Comparison of ENCODE assay signal across 26 cellular contexts in the genomic region with DNA sequence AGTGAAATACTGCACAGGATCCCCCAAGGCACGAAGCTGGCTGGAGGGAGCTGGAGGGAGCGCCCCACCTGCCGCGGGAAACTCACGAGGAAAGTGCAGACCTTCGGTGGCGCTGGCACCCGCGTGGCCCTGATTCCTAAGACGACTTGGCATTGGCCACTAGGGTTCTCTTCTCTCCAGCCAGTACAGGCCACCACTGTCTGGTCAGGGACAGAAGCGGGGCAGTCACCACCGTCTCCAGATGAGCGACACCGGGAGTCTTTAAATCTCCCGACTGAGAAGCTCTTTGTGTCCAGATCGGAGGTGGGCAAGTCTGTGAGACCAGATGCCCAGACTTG. TPM values are rescaled to one million over a fixed set of nuclear protein-coding genes. Genes with fewer than 3 reads are reported as not detected.
DNase-seq lines count a peak whose midpoint lies in the region; ATAC-seq and TF ChIP-seq lines count a peak whose summit lies in the region.
"Had no signal": no experiment of that assay in that cellular context is flagged by ENCODE, and none has a peak within 500 bp of the region (broad histone marks: within the 10 kb centered on the region; RNA-seq: fewer than 3 reads in every experiment).

No MANE protein-coding gene starts in this region.

- H3K4me3 ChIP-seq in CD8-positive, alpha-beta memory T cell (ENCODE audit: low read length) = peak overlapping the region; percentile 23
- H3K4me3 ChIP-seq: esophagus muscularis mucosa, gastroesophageal sphincter, GM23248, ovary had no signal

- H3K4me1 ChIP-seq in CD8-positive, alpha-beta memory T cell (ENCODE audit: insufficient read depth, low read length) = peaks cover 8% of the 10 kb centered on the region

- peaks cover 28% of the 10 kb centered on the region for H3K27me3 Mint-ChIP-seq in CD4-positive, alpha-beta T cell
- H3K27me3 Mint-ChIP-seq in CD8-positive, alpha-beta memory T cell = peaks cover 30 to 33% of the 10 kb centered on the region in 2 donors
- H3K27me3 Mint-ChIP-seq in activated naive CD8-positive, alpha-beta T cell treated with anti-CD3 and anti-CD28 coated beads, Interleukin-2, amount 10 ng/mL, durations not matched to agents 7 days and 5 days = peaks cover 25% of the 10 kb centered on the region
- peaks cover 14% of the 10 kb centered on the region for H3K27me3 Mint-ChIP-seq in memory B cell

- TF ChIP-seq CTCF in CD4-positive, alpha-beta T cell (IDR thresholded peaks at IDR 0.05) = no peak

- H3K9me3 ChIP-seq in CD4-positive, alpha-beta T cell (ENCODE audit: control insufficient read depth, low read length) = no peaks in the 10 kb centered on the region
- H3K9me3 ChIP-seq in CD8-positive, alpha-beta memory T cell (ENCODE audit: low read length) = no peaks in the 10 kb centered on the region
- H3K9me3 ChIP-seq: esophagus muscularis mucosa, ovary had no signal

- intact Hi-C loops in CD4-positive, alpha-beta T cell (cut with DNase I, micrococcal nuclease) = loop anchor here in 1 of 2 experiments (5.0 kb wide), 1 partner anchor 39 kb away; no protein-coding TSS in a partner anchor

- ATAC-seq in CD4-positive, alpha-beta T cell (ENCODE audit: poor library complexity) = no peak
- ATAC-seq in activated naive CD8-positive, alpha-beta T cell treated with anti-CD3 and anti-CD28 coated beads, Interleukin-2, amount 10 ng/mL, durations not matched to agents 7 days and 5 days (ENCODE audit: low read depth) = no peak
- ATAC-seq in memory B cell (ENCODE audit: low read depth) = no peak
- ATAC-seq: gastroesophageal sphincter had no signal

- H3K27me3 ChIP-seq in CD4-positive, alpha-beta T cell (ENCODE audit: control insufficient read depth, insufficient read depth, low read length) = peaks cover 20% of the 10 kb centered on the region
- H3K27me3 ChIP-seq in CD8-positive, alpha-beta memory T cell (ENCODE audit: insufficient read depth, low read length, poor library complexity, severe bottlenecking) = peaks cover 17% of the 10 kb centered on the region
- H3K27me3 ChIP-seq: ovary had no signal

- POLR2A ChIA-PET in CD4-positive, alpha-beta T cell (lab: Charles Lee) = interaction anchor here (0.6 to 1.0 kb wide), 3 partner anchors 46 to 471 kb away, joined by 3 read pairs; no protein-coding TSS in a partner anchor
- POLR2A ChIA-PET in CD8-positive, alpha-beta memory T cell (lab: Charles Lee) = no interaction called here
- POLR2A ChIA-PET in activated naive CD8-positive, alpha-beta T cell treated with anti-CD3 and anti-CD28 coated beads, Interleukin-2, amount 10 ng/mL, durations not matched to agents 7 days and 5 days (lab: Charles Lee) = interaction anchor here (1.5 kb wide), 1 partner anchor 35 kb away, joined by 3 read pairs; no protein-coding TSS in a partner anchor

- H3K27ac ChIP-seq in CD4-positive, alpha-beta T cell (ENCODE audit: low read depth, low read length) = no peak overlapping the region
- no peak overlapping the region for H3K27ac ChIP-seq in CD8-positive, alpha-beta memory T cell (ENCODE audit: low read depth, low read length)
- H3K27ac ChIP-seq: esophagus muscularis mucosa, gastroesophageal sphincter, GM23248, ovary had no signal

- H3K4me3 Mint-ChIP-seq in CD4-positive, alpha-beta T cell = peak overlapping the region; percentile 52
- peak overlapping the region in 4 of 7 donors; percentile 52 to 62 (median 56) for H3K4me3 Mint-ChIP-seq in CD8-positive, alpha-beta memory T cell
- peak overlapping the region; percentile 59 for H3K4me3 Mint-ChIP-seq in activated naive CD8-positive, alpha-beta T cell treated with anti-CD3 and anti-CD28 coated beads, Interleukin-2, amount 10 ng/mL, durations not matched to agents 7 days and 5 days
- peak overlapping the region; percentile 64 for H3K4me3 Mint-ChIP-seq in memory B cell
- H3K4me3 Mint-ChIP-seq: central memory CD8-positive, alpha-beta T cell had no signal

- H3K36me3 ChIP-seq in CD8-positive, alpha-beta memory T cell (ENCODE audit: insufficient read depth, low read length) = no peaks in the 10 kb centered on the region
- H3K36me3 ChIP-seq: esophagus muscularis mucosa, gastroesophageal sphincter, ovary had no signal

- no peaks in the 10 kb centered on the region for H3K9me3 Mint-ChIP-seq in CD4-positive, alpha-beta T cell
- peaks cover 0 to 4% (median 0%) of the 10 kb centered on the region in 5 donors for H3K9me3 Mint-ChIP-seq in CD8-positive, alpha-beta memory T cell
- H3K9me3 Mint-ChIP-seq in activated naive CD8-positive, alpha-beta T cell treated with anti-CD3 and anti-CD28 coated beads, Interleukin-2, amount 10 ng/mL, durations not matched to agents 7 days and 5 days = peaks cover 2% of the 10 kb centered on the region
- H3K9me3 Mint-ChIP-seq in memory B cell = peaks cover 2% of the 10 kb centered on the region
- H3K9me3 Mint-ChIP-seq: central memory CD8-positive, alpha-beta T cell had no signal

- H3K4me1 Mint-ChIP-seq in CD4-positive, alpha-beta T cell (ENCODE audit: low read depth) = peaks cover 16% of the 10 kb centered on the region
- peaks cover 12 to 31% (median 21%) of the 10 kb centered on the region in 3 donors for H3K4me1 Mint-ChIP-seq in CD8-positive, alpha-beta memory T cell
- H3K4me1 Mint-ChIP-seq in activated naive CD8-positive, alpha-beta T cell treated with anti-CD3 and anti-CD28 coated beads, Interleukin-2, amount 10 ng/mL, durations not matched to agents 7 days and 5 days = peaks cover 8% of the 10 kb centered on the region
- peaks cover 23% of the 10 kb centered on the region for H3K4me1 Mint-ChIP-seq in memory B cell

- H3K36me3 Mint-ChIP-seq in CD4-positive, alpha-beta T cell (ENCODE audit: low read depth) = no peaks in the 10 kb centered on the region
- peaks cover 0 to 16% (median 0%) of the 10 kb centered on the region in 3 donors for H3K36me3 Mint-ChIP-seq in CD8-positive, alpha-beta memory T cell
- H3K36me3 Mint-ChIP-seq in activated naive CD8-positive, alpha-beta T cell treated with anti-CD3 and anti-CD28 coated beads, Interleukin-2, amount 10 ng/mL, durations not matched to agents 7 days and 5 days = peaks cover 5% of the 10 kb centered on the region
- no peaks in the 10 kb centered on the region for H3K36me3 Mint-ChIP-seq in memory B cell

- no peak for DNase-seq in CD4-positive, alpha-beta T cell
- DNase-seq in CD8-positive, alpha-beta memory T cell = no peak
- DNase-seq in activated naive CD8-positive, alpha-beta T cell treated with anti-CD3 and anti-CD28 coated beads, Interleukin-2, amount 10 ng/mL, durations not matched to agents 7 days and 5 days = no peak
- DNase-seq in memory B cell (ENCODE audit: low spot score in 2 of 2) = no peak
- DNase-seq in stimulated activated naive CD4-positive, alpha-beta T cell (lab: John Stamatoyannopoulos, UW) = no peak
- no peak for DNase-seq in NCI-H187 treated with DMSO at 0.1 percent for 48 hours (lab: John Stamatoyannopoulos, UW)
- no peak for DNase-seq in dermis blood vessel endothelial cell
- no peak for DNase-seq in DMS53 (lab: John Stamatoyannopoulos, UW)
- DNase-seq: activated CD4-positive, CD25-positive, alpha-beta regulatory T cell; activated CD8-positive, alpha-beta memory T cell treated with anti-CD3 and anti-CD28 coated beads for 24 hours; activated effector memory CD4-positive, alpha-beta T cell treated with anti-CD3 and anti-CD28 coated beads, Interleukin-2, amount 50 U/mL, for 16 hours; AML-193; aorta; Calu3; GM23248; NCI-H146; NCI-H774; OCI-M1; ovary; SHP77 had no signal

- CTCF ChIA-PET in CD4-positive, alpha-beta T cell (lab: Charles Lee) = interaction anchor here (1.4 kb wide), 1 partner anchor 45 kb away, joined by 3 read pairs; no protein-coding TSS in a partner anchor
- CTCF ChIA-PET in CD8-positive, alpha-beta memory T cell (lab: Charles Lee) = interaction anchor here (1.5 kb wide), 1 partner anchor 75 kb away, joined by 3 read pairs; no protein-coding TSS in a partner anchor

- no peak overlapping the region for H3K27ac Mint-ChIP-seq in CD4-positive, alpha-beta T cell
- peak overlapping the region in 1 of 8 donors; percentile 18 for H3K27ac Mint-ChIP-seq in CD8-positive, alpha-beta memory T cell
- H3K27ac Mint-ChIP-seq in activated naive CD8-positive, alpha-beta T cell treated with anti-CD3 and anti-CD28 coated beads, Interleukin-2, amount 10 ng/mL, durations not matched to agents 7 days and 5 days = no peak overlapping the region
- H3K27ac Mint-ChIP-seq in memory B cell = no peak overlapping the region

RNA-seq across cellular contexts. Expression of gene CHIA, which starts 19.2 kb away (rescaled TPM):
- total RNA-seq in CD4-positive, alpha-beta T cell = not detected
- total RNA-seq in CD8-positive, alpha-beta memory T cell = not detected
- not detected for polyA plus RNA-seq in CD8-positive, alpha-beta memory T cell
- total RNA-seq in activated naive CD8-positive, alpha-beta T cell treated with anti-CD3 and anti-CD28 coated beads, Interleukin-2, amount 10 ng/mL, durations not matched to agents 7 days and 5 days = not detected
- not detected in 2 replicates for total RNA-seq in dermis blood vessel endothelial cell
- total RNA-seq: aorta; Calu3; esophagus muscularis mucosa; gastroesophageal sphincter; GM23248; liver; ovary; T-helper 1 cell treated with Interleukin-12 subunit alpha and Interleukin-12 subunit beta and Interleukin-4 antibody, amounts not matched to agents 30 ng/mL and 1 ng/mL, for 36 hours; ureter had no signal
- polyA plus RNA-seq: GM23248 had no signal

RNA-seq across cellular contexts. Expression of gene CHI3L2, which starts 43.9 kb away (rescaled TPM):
- 10 to 100 TPM; 13.9 to 15.7 TPM for total RNA-seq in CD4-positive, alpha-beta T cell
- 1 to 10 TPM; 1.6 to 1.9 TPM for total RNA-seq in CD8-positive, alpha-beta memory T cell
- polyA plus RNA-seq in CD8-positive, alpha-beta memory T cell = 20.8 TPM
- total RNA-seq in activated naive CD8-positive, alpha-beta T cell treated with anti-CD3 and anti-CD28 coated beads, Interleukin-2, amount 10 ng/mL, durations not matched to agents 7 days and 5 days = 10 to 100 TPM; 30.5 to 33.9 TPM
- under 0.01 TPM in 1 of 2 replicates, not detected in the other for total RNA-seq in dermis blood vessel endothelial cell
- total RNA-seq: GM23248 had no signal

Comparison
In these comparisons a context has a peak if more than half of its experiments do, and no peak if none do; other contexts are left out.
1. RNA of gene CHI3L2, which starts 43.9 kb away (total RNA-seq): 30.5 to 33.9 TPM in activated naive CD8-positive, alpha-beta T cell treated with anti-CD3 and anti-CD28 coated beads, Interleukin-2, amount 10 ng/mL, durations not matched to agents 7 days and 5 days and 13.9 to 15.7 TPM in CD4-positive, alpha-beta T cell; 1.6 to 1.9 TPM in CD8-positive, alpha-beta memory T cell and under 0.01 TPM in dermis blood vessel endothelial cell; every median in the first group is over 4 times any median in the second.
2. Peak in every context shown above with its lines, with median percentiles within 50 percentile points of each other: H3K4me3 Mint-ChIP-seq.